ENCODE assay signal across 7 cellular contexts in the genomic region with DNA sequence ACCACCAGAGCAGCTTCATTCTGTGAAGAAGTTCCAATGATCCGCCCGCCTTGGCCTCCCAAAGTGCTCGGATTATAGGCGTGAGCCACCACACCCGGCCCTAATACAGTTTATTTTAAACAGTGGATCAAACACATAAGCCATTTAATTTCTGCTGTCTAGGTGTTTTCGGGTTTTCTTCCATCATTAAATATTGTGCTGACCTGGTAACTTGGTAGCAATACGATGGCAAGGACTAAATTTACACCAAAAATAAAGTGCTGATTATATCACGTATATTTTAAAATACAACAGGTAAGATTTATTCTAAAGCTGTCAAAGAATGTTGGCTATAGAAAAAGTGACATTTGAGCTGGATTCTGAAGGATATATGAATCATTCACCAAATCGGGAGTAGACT. TPM values are rescaled to one million over a fixed set of nuclear protein-coding genes. Genes with fewer than 3 reads are reported as not detected.
DNase-seq lines count a peak whose midpoint lies in the region; ATAC-seq, FAIRE-seq and TF ChIP-seq lines count a peak whose summit lies in the region.

No MANE protein-coding gene starts in this region.

- TF ChIP-seq EP300 in gastroesophageal sphincter (IDR thresholded peaks at IDR 0.05): no peak

- H3K4me1 ChIP-seq in HAP-1: peaks cover 44% of the 10 kb centered on the region
- peaks cover 6 to 57% (median 17%) of the 10 kb centered on the region in 3 donors for H3K4me1 ChIP-seq in gastroesophageal sphincter
- peaks cover 22 to 39% (median 38%) of the 10 kb centered on the region in 3 donors for H3K4me1 ChIP-seq in skeletal muscle tissue (ENCODE audit: control insufficient read depth in 3 of 3, insufficient read depth in 3 of 3, low read length in 3 of 3)

- intact Hi-C loops in left colon (cut with DNase I, micrococcal nuclease): no loop called here

- no peaks in the 10 kb centered on the region for H3K27me3 ChIP-seq in HAP-1 (ENCODE audit: low read depth)
- no peaks in the 10 kb centered on the region for H3K27me3 ChIP-seq in WERI-Rb-1 (ENCODE audit: insufficient read depth, low read depth, severe bottlenecking)
- H3K27me3 ChIP-seq in gastroesophageal sphincter: no peaks in the 10 kb centered on the region
- no peaks in the 10 kb centered on the region for H3K27me3 ChIP-seq in skeletal muscle tissue (ENCODE audit: control insufficient read depth in 3 of 3, insufficient read depth in 3 of 3, low read length in 3 of 3)

- DNase-seq in HAP-1 (ENCODE audit: low spot score in 2 of 2) (no peak), WERI-Rb-1 (no peak), iPS-NIHi7 (ENCODE audit: extremely low spot score) (no peak), GM12892 (ENCODE audit: insufficient read length) (no peak), left colon (no peak)

- H3K4me3 ChIP-seq in HAP-1: peak overlapping the region; percentile 97
- peak overlapping the region; percentile 85 for H3K4me3 ChIP-seq in WERI-Rb-1 (ENCODE audit: low read depth, low read length)
- peak overlapping the region; percentile 81 to 91 for H3K4me3 ChIP-seq in gastroesophageal sphincter
- H3K4me3 ChIP-seq in skeletal muscle tissue (ENCODE audit: low read length in 3 of 3): peak overlapping the region; percentile 88 to 98 (median 91)

- WGBS in gastroesophageal sphincter (ENCODE audit: low coverage in 1 of 2), 2 donors: 76 to 80% methylated on average over 8 to 9 of the region's 9 CpGs

- H3K27ac ChIP-seq in WERI-Rb-1 (no peak overlapping the region), gastroesophageal sphincter (no peak overlapping the region), skeletal muscle tissue (ENCODE audit: low read depth, low read length) (no peak overlapping the region)

- no peak for TF ChIP-seq CTCF in WERI-Rb-1 (IDR thresholded peaks at IDR 0.05; ENCODE audit: low read depth, low read length)
- TF ChIP-seq CTCF in gastroesophageal sphincter (IDR thresholded peaks at IDR 0.05): no peak

- no peak for ATAC-seq in gastroesophageal sphincter
- ATAC-seq in left colon: no peak

- H3K9me3 ChIP-seq in HAP-1 (no peaks in the 10 kb centered on the region; the same call in 1 of the 2 replicates), WERI-Rb-1 (ENCODE audit: severe bottlenecking) (no peaks in the 10 kb centered on the region), gastroesophageal sphincter (no peaks in the 10 kb centered on the region), skeletal muscle tissue (ENCODE audit: control insufficient read depth in 3 of 3, low read length in 3 of 3) (no peaks in the 10 kb centered on the region)

- H3K36me3 ChIP-seq in HAP-1 (replicated peaks) (peaks cover 3% of the 10 kb centered on the region; the same call in 1 of the 2 replicates), WERI-Rb-1 (no peaks in the 10 kb centered on the region), gastroesophageal sphincter (no peaks in the 10 kb centered on the region), skeletal muscle tissue (ENCODE audit: control insufficient read depth in 3 of 3, insufficient read depth in 3 of 3, low read length in 3 of 3) (no peaks in the 10 kb centered on the region)

- TF ChIP-seq POLR2A in gastroesophageal sphincter (IDR thresholded peaks at IDR 0.05) (no peak), GM12892 (IDR thresholded peaks at IDR 0.05; ENCODE audit: low read depth, low read length) (no peak)

- H3K9ac ChIP-seq in skeletal muscle tissue (ENCODE audit: low read depth in 1 of 3, low read length in 3 of 3): peak overlapping the region in 1 of 3 donors; percentile 98

- FAIRE-seq in GM12892 (lab: Jason Lieb, UNC): no peak

- in situ Hi-C loops in HAP-1 (cut with MboI; ENCODE audit: low sequenced_read_pairs): no loop called here

RNA-seq across cellular contexts. Expression of gene MED4, which starts 1.3 kb away (rescaled TPM):
- total RNA-seq in gastroesophageal sphincter (10 to 100 TPM; 36.7 to 51.4 (median 39.2) TPM), skeletal muscle tissue (26.6 TPM), left colon (10 to 100 TPM; 43.6 to 47.6 TPM)
- polyA plus RNA-seq in GM12892 (2012; ENCODE audit: missing spikeins): 52.6 TPM

RNA-seq across cellular contexts. Expression of gene NUDT15, which starts 56.1 kb away (rescaled TPM):
- total RNA-seq in gastroesophageal sphincter: 1 to 10 TPM; 6.1 to 7.5 (median 7.4) TPM
- total RNA-seq in skeletal muscle tissue: 7.3 TPM
- 13.7 TPM for polyA plus RNA-seq in GM12892 (2012; ENCODE audit: missing spikeins)
- total RNA-seq in left colon: 10 to 100 TPM; 22.0 to 24.5 TPM
